In the genomic region with DNA sequence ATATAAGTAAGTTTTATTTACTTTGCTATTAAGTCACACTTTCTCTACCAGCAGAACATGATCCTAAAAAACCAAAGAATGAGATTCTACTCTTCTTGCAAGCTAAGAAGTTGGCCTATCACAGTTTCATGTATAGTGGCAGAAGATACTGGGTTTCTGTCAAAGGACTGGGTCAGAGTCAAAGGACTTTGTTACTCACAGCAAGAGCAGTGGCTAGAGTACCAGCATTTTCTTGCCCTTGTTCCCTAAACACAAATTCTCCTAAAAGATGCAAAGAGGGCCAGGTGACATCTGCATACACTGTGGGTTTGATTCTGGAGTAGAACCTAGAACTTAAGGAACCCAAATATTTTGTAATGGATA, we compare ENCODE assay signal across 25 cellular contexts.
DNase-seq lines count a peak whose midpoint lies in the region; ATAC-seq lines count a peak whose summit lies in the region.
"Had no signal": no experiment of that assay in that cellular context is flagged by ENCODE, and none has a peak within 500 bp of the region (broad histone marks: within the 10 kb centered on the region; RNA-seq: fewer than 3 reads in every experiment).

No MANE protein-coding gene starts in this region.

- peaks cover 72% of the 10 kb centered on the region for H3K4me1 Mint-ChIP-seq in activated CD4-positive, alpha-beta T cell treated with anti-CD3 and anti-CD28 coated beads, Interleukin-2, amount 10 ng/mL, durations not matched to agents 7 days and 5 days
- peaks cover 47 to 76% (median 64%) of the 10 kb centered on the region in 4 donors for H3K4me1 Mint-ChIP-seq in CD4-positive, alpha-beta memory T cell
- peaks cover 52% of the 10 kb centered on the region for H3K4me1 Mint-ChIP-seq in activated T-helper 17 cell treated with anti-CD3 and anti-CD28 coated beads, Interleukin-2, amount 50 U/mL, for 72 hours
- peaks cover 33 to 81% (median 61%) of the 10 kb centered on the region in 4 donors for H3K4me1 Mint-ChIP-seq in naive thymus-derived CD8-positive, alpha-beta T cell

- POLR2A ChIA-PET in activated CD4-positive, alpha-beta T cell treated with anti-CD3 and anti-CD28 coated beads, Interleukin-2, amount 10 ng/mL, durations not matched to agents 7 days and 5 days (lab: Charles Lee), result no interaction called here
- POLR2A ChIA-PET in CD4-positive, alpha-beta memory T cell (lab: Charles Lee; ENCODE audit: partially characterized antibody), result no interaction called here
- POLR2A ChIA-PET in naive thymus-derived CD8-positive, alpha-beta T cell (lab: Charles Lee), result interaction anchor here (0.6 kb wide), 1 partner anchor 491 kb away, joined by 6 read pairs; no protein-coding TSS in a partner anchor

- H3K27me3 ChIP-seq in CD4-positive, alpha-beta memory T cell (ENCODE audit: insufficient read depth, low read length), result no peaks in the 10 kb centered on the region
- H3K27me3 ChIP-seq: ovary, SJCRH30, tibial nerve had no signal

- H3K4me3 Mint-ChIP-seq in activated CD4-positive, alpha-beta T cell treated with anti-CD3 and anti-CD28 coated beads, Interleukin-2, amount 10 ng/mL, durations not matched to agents 7 days and 5 days, result no peak overlapping the region
- H3K4me3 Mint-ChIP-seq in CD4-positive, alpha-beta memory T cell, result peak overlapping the region in 1 of 8 donors; percentile 76
- peak overlapping the region; percentile 43 for H3K4me3 Mint-ChIP-seq in activated T-helper 17 cell treated with anti-CD3 and anti-CD28 coated beads, Interleukin-2, amount 50 U/mL, for 72 hours
- peak overlapping the region in 2 of 10 donors; percentile 21 to 22 for H3K4me3 Mint-ChIP-seq in naive thymus-derived CD8-positive, alpha-beta T cell
- H3K4me3 Mint-ChIP-seq: B cell, nephron had no signal

- peaks cover 84% of the 10 kb centered on the region for H3K36me3 Mint-ChIP-seq in activated CD4-positive, alpha-beta T cell treated with anti-CD3 and anti-CD28 coated beads, Interleukin-2, amount 10 ng/mL, durations not matched to agents 7 days and 5 days (ENCODE audit: low read depth)
- H3K36me3 Mint-ChIP-seq in CD4-positive, alpha-beta memory T cell, result peaks cover 50 to 53% of the 10 kb centered on the region in 2 donors
- H3K36me3 Mint-ChIP-seq in activated T-helper 17 cell treated with anti-CD3 and anti-CD28 coated beads, Interleukin-2, amount 50 U/mL, for 72 hours (ENCODE audit: low read depth), result peaks cover 92% of the 10 kb centered on the region
- peaks cover 20 to 47% (median 36%) of the 10 kb centered on the region in 3 donors for H3K36me3 Mint-ChIP-seq in naive thymus-derived CD8-positive, alpha-beta T cell

- no peaks in the 10 kb centered on the region for H3K27me3 Mint-ChIP-seq in activated CD4-positive, alpha-beta T cell treated with anti-CD3 and anti-CD28 coated beads, Interleukin-2, amount 10 ng/mL, durations not matched to agents 7 days and 5 days
- H3K27me3 Mint-ChIP-seq in CD4-positive, alpha-beta memory T cell, result no peaks in the 10 kb centered on the region
- no peaks in the 10 kb centered on the region for H3K27me3 Mint-ChIP-seq in activated T-helper 17 cell treated with anti-CD3 and anti-CD28 coated beads, Interleukin-2, amount 50 U/mL, for 72 hours
- no peaks in the 10 kb centered on the region for H3K27me3 Mint-ChIP-seq in naive thymus-derived CD8-positive, alpha-beta T cell
- H3K27me3 Mint-ChIP-seq: B cell had no signal

- CTCF ChIA-PET in activated CD4-positive, alpha-beta T cell treated with anti-CD3 and anti-CD28 coated beads, Interleukin-2, amount 10 ng/mL, durations not matched to agents 7 days and 5 days (lab: Charles Lee), result interaction anchor here (0.6 to 1.6 kb wide), 3 partner anchors 17 to 56 kb away, joined by 3 to 5 read pairs (median 3); no protein-coding TSS in a partner anchor
- CTCF ChIA-PET in CD4-positive, alpha-beta memory T cell (lab: Charles Lee; ENCODE audit: partially characterized antibody), result no interaction called here

- H3K9me3 ChIP-seq in CD4-positive, alpha-beta memory T cell (ENCODE audit: control insufficient read depth in 1 of 2, low read length in 2 of 2), result no peaks in the 10 kb centered on the region

- peak; percentile 49 for ATAC-seq in activated T-helper 17 cell treated with anti-CD3 and anti-CD28 coated beads, Interleukin-2, amount 50 U/mL, for 72 hours (replicated peaks)
- ATAC-seq in naive thymus-derived CD8-positive, alpha-beta T cell, result no peak
- ATAC-seq: HCT116 had no signal

- no peak overlapping the region for H3K4me3 ChIP-seq in CD4-positive, alpha-beta memory T cell (ENCODE audit: low read length in 2 of 2)
- H3K4me3 ChIP-seq: ovary, SJCRH30, tibial nerve had no signal

- peak overlapping the region; percentile 74 for H3K27ac Mint-ChIP-seq in activated CD4-positive, alpha-beta T cell treated with anti-CD3 and anti-CD28 coated beads, Interleukin-2, amount 10 ng/mL, durations not matched to agents 7 days and 5 days
- H3K27ac Mint-ChIP-seq in CD4-positive, alpha-beta memory T cell, result peak overlapping the region in 5 of 7 donors; percentile 72 to 84 (median 76)
- H3K27ac Mint-ChIP-seq in activated T-helper 17 cell treated with anti-CD3 and anti-CD28 coated beads, Interleukin-2, amount 50 U/mL, for 72 hours, result peak overlapping the region; percentile 56
- H3K27ac Mint-ChIP-seq in naive thymus-derived CD8-positive, alpha-beta T cell, result peak overlapping the region; percentile 57 to 93 (median 79)
- H3K27ac Mint-ChIP-seq: nephron had no signal

- no peak for DNase-seq in activated CD4-positive, alpha-beta T cell treated with anti-CD3 and anti-CD28 coated beads, Interleukin-2, amount 10 ng/mL, durations not matched to agents 7 days and 5 days
- DNase-seq in activated CD4-positive, alpha-beta T cell treated with anti-CD3 and anti-CD28 coated beads for 1 hour, result no peak
- DNase-seq in CD4-positive, alpha-beta memory T cell, result no peak
- DNase-seq in naive thymus-derived CD8-positive, alpha-beta T cell, result no peak
- DNase-seq in DMS153 treated with DMSO at 0.1 percent for 48 hours (lab: John Stamatoyannopoulos, UW; ENCODE audit: unreplicated experiment) (no peak), NOMO-1 treated with dmso at 0.1 percent for 144 hours (lab: John Stamatoyannopoulos, UW; ENCODE audit: unreplicated experiment) (no peak), NK-92 (lab: John Stamatoyannopoulos, UW; ENCODE audit: unreplicated experiment) (no peak)
- DNase-seq: activated CD4-positive, CD25-positive, alpha-beta regulatory T cell treated with anti-CD3 and anti-CD28 coated beads, Interleukin-2, amount 50 U/mL, for 72 hours; activated effector memory CD4-positive, alpha-beta T cell treated with Interleukin-2 at 50 U/mL for 16 hours; effector CD4-positive, alpha-beta T cell; kidney; midbrain; MM.1S; NCI-H1417; NCI-H2081; NCI-H226; ovary; SJCRH30 had no signal

- no peak overlapping the region for H3K27ac ChIP-seq in CD4-positive, alpha-beta memory T cell (ENCODE audit: low read depth, low read length)
- H3K27ac ChIP-seq: epithelial cell of prostate, KMS-11, ovary, SJCRH30, tibial nerve had no signal

- peaks cover 41% of the 10 kb centered on the region for H3K9me3 Mint-ChIP-seq in activated CD4-positive, alpha-beta T cell treated with anti-CD3 and anti-CD28 coated beads, Interleukin-2, amount 10 ng/mL, durations not matched to agents 7 days and 5 days
- peaks cover 2 to 33% (median 23%) of the 10 kb centered on the region in 8 donors for H3K9me3 Mint-ChIP-seq in CD4-positive, alpha-beta memory T cell
- H3K9me3 Mint-ChIP-seq in activated T-helper 17 cell treated with anti-CD3 and anti-CD28 coated beads, Interleukin-2, amount 50 U/mL, for 72 hours, result peaks cover 20% of the 10 kb centered on the region
- peaks cover 8 to 40% (median 20%) of the 10 kb centered on the region in 9 donors for H3K9me3 Mint-ChIP-seq in naive thymus-derived CD8-positive, alpha-beta T cell

- intact Hi-C loops in CD4-positive, alpha-beta memory T cell (cut with micrococcal nuclease), result loop anchor here (1.0 kb wide), 1 partner anchor 10 kb away; no protein-coding TSS in a partner anchor

- H3K4me1 ChIP-seq in CD4-positive, alpha-beta memory T cell (ENCODE audit: insufficient read depth, low read length), result peaks cover 55% of the 10 kb centered on the region
- H3K4me1 ChIP-seq: SJCRH30 had no signal

- peaks cover 10% of the 10 kb centered on the region for H3K36me3 ChIP-seq in CD4-positive, alpha-beta memory T cell (ENCODE audit: insufficient read depth, low read length)
- H3K36me3 ChIP-seq: ovary, SJCRH30 had no signal
